In genomic region chr2:43000242-43001054, GRCh38 we compare ENCODE assay signal across 1 cellular context.
A peak's percentile ranks its signal among the peaks of the same experiment; 100 is the strongest.
TF ChIP-seq lines count a peak whose summit lies in the region.

No MANE protein-coding gene starts in this region.

TF ChIP-seq in HepG2, 621 proteins besides CTCF, POLR2A, EP300 and RAD21 (continued from another document and continues in another):
- TF ChIP-seq ZNF784 (CRISPR knock-in tag; IDR thresholded peaks at IDR 0.05; ENCODE audit: borderline replicate concordance) (peak; percentile 77; the same call in 1 of the 2 replicates), TAF1 (CRISPR knock-in tag; IDR thresholded peaks at IDR 0.05) (0 out of 2 replicates have a peak, but pooled peaks have one; percentile 42), NFKB2 (CRISPR knock-in tag; IDR thresholded peaks at IDR 0.05; ENCODE audit: borderline replicate concordance) (peak; percentile 26; the same call in 1 of the 2 replicates), TRAFD1 (CRISPR knock-in tag; IDR thresholded peaks at IDR 0.05; ENCODE audit: borderline replicate concordance) (no peak), ZMYM3 (CRISPR knock-in tag; IDR thresholded peaks at IDR 0.05) (peak; percentile 57), JUND (CRISPR knock-in tag; IDR thresholded peaks at IDR 0.05) (no peak), ZNF232 (CRISPR knock-in tag; IDR thresholded peaks at IDR 0.05; ENCODE audit: borderline replicate concordance) (0 out of 2 replicates have a peak, but pooled peaks have one; percentile 47), MEIS1 (CRISPR knock-in tag; IDR thresholded peaks at IDR 0.05; ENCODE audit: borderline replicate concordance) (peak; percentile 86; the same call in 1 of the 2 replicates), ZNF331 (CRISPR knock-in tag; IDR thresholded peaks at IDR 0.05) (peak; percentile 36; the same call in 1 of the 2 replicates), ZNF766 (CRISPR knock-in tag; IDR thresholded peaks at IDR 0.05; ENCODE audit: borderline replicate concordance) (no peak), HOXA9 (CRISPR knock-in tag; IDR thresholded peaks at IDR 0.05; ENCODE audit: borderline replicate concordance) (peak; percentile 61; the same call in 1 of the 2 replicates), CAMTA2 (CRISPR knock-in tag; IDR thresholded peaks at IDR 0.05; ENCODE audit: borderline replicate concordance) (no peak), ETV5 (CRISPR knock-in tag; IDR thresholded peaks at IDR 0.05; ENCODE audit: borderline replicate concordance) (peak; percentile 33; the same call in 1 of the 2 replicates), CCAR2 (optimal IDR thresholded peaks at IDR 0.05; ENCODE audit: low read depth, low read length) (no peak), ZNF709 (CRISPR knock-in tag; IDR thresholded peaks at IDR 0.05) (peak; percentile 38; the same call in 1 of the 2 replicates), ATF7-NPFF (CRISPR knock-in tag; IDR thresholded peaks at IDR 0.05; ENCODE audit: low read depth) (peak; percentile 60; the same call in 1 of the 2 replicates), ZBTB20 (CRISPR knock-in tag; IDR thresholded peaks at IDR 0.05; ENCODE audit: borderline replicate concordance, low read depth) (no peak), ZNF512 (CRISPR knock-in tag; IDR thresholded peaks at IDR 0.05) (no peak), AGO2 (optimal IDR thresholded peaks at IDR 0.05; ENCODE audit: low read depth, low read length) (peak; percentile 69), CEBPG (CRISPR knock-in tag; IDR thresholded peaks at IDR 0.05) (no peak), ZNF567 (CRISPR knock-in tag; IDR thresholded peaks at IDR 0.05; ENCODE audit: borderline replicate concordance) (no peak), ZNF605 (CRISPR knock-in tag; IDR thresholded peaks at IDR 0.05) (peak; percentile 62; the same call in 1 of the 2 replicates), ZNF572 (CRISPR knock-in tag; IDR thresholded peaks at IDR 0.05) (0 out of 2 replicates have a peak, but pooled peaks have one; percentile 54), ZBTB7B (CRISPR knock-in tag; IDR thresholded peaks at IDR 0.05) (peak; percentile 78), ATM (IDR thresholded peaks at IDR 0.05; ENCODE audit: borderline replicate concordance) (no peak), ZNF280B (CRISPR knock-in tag; IDR thresholded peaks at IDR 0.05; ENCODE audit: borderline replicate concordance) (peak; percentile 57; the same call in 1 of the 2 replicates), ZNF350 (CRISPR knock-in tag; IDR thresholded peaks at IDR 0.05; ENCODE audit: borderline replicate concordance, low read depth) (peak; percentile 75), HINFP (CRISPR knock-in tag; IDR thresholded peaks at IDR 0.05; ENCODE audit: low read depth) (no peak; the same call in 1 of the 2 replicates), HNRNPL (IDR thresholded peaks at IDR 0.05; ENCODE audit: low read depth, low read length) (peak; percentile 96), HOXA3 (CRISPR knock-in tag; IDR thresholded peaks at IDR 0.05) (peak; percentile 26; the same call in 1 of the 2 replicates), KAT8 (CRISPR knock-in tag; IDR thresholded peaks at IDR 0.05) (peak; percentile 47; the same call in 1 of the 2 replicates), ZNF737 (CRISPR knock-in tag; IDR thresholded peaks at IDR 0.05; ENCODE audit: borderline replicate concordance) (peak; percentile 71; the same call in 1 of the 2 replicates), TBP (CRISPR knock-in tag; IDR thresholded peaks at IDR 0.05) (no peak), HNF4G (IDR thresholded peaks at IDR 0.05; ENCODE audit: borderline replicate concordance, low read depth, low read length) (no peak), HNF4G (CRISPR knock-in tag; IDR thresholded peaks at IDR 0.05; ENCODE audit: borderline replicate concordance, low read depth) (no peak), JARID2 (CRISPR knock-in tag; IDR thresholded peaks at IDR 0.05; ENCODE audit: insufficient replicate concordance) (no peak), ZNF616 (CRISPR knock-in tag; IDR thresholded peaks at IDR 0.05; ENCODE audit: low read depth) (no peak; the same call in 1 of the 2 replicates), SPEN (CRISPR knock-in tag; IDR thresholded peaks at IDR 0.05; ENCODE audit: low read depth) (peak; percentile 72), RXRA (CRISPR knock-in tag; IDR thresholded peaks at IDR 0.05) (peak; percentile 83), AKAP8 (CRISPR knock-in tag; IDR thresholded peaks at IDR 0.05) (peak; percentile 54; the same call in 1 of the 2 replicates), ZNF878 (CRISPR knock-in tag; IDR thresholded peaks at IDR 0.05) (no peak), ZNF432 (CRISPR knock-in tag; IDR thresholded peaks at IDR 0.05; ENCODE audit: borderline replicate concordance) (peak; percentile 57; the same call in 1 of the 2 replicates), TBX3 (IDR thresholded peaks at IDR 0.05; ENCODE audit: borderline replicate concordance) (no peak), MTA1 (CRISPR knock-in tag; IDR thresholded peaks at IDR 0.05; ENCODE audit: borderline replicate concordance) (peak; percentile 87; the same call in 1 of the 2 replicates), RBM39 (IDR thresholded peaks at IDR 0.05; ENCODE audit: low read depth, low read length, poor library complexity, severe bottlenecking) (peak; percentile 92)
- TF ChIP-seq, protein P1, sequence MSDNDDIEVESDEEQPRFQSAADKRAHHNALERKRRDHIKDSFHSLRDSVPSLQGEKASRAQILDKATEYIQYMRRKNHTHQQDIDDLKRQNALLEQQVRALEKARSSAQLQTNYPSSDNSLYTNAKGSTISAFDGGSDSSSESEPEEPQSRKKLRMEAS (IDR thresholded peaks at IDR 0.05): peak; percentile 92
- TF ChIP-seq, protein P2, sequence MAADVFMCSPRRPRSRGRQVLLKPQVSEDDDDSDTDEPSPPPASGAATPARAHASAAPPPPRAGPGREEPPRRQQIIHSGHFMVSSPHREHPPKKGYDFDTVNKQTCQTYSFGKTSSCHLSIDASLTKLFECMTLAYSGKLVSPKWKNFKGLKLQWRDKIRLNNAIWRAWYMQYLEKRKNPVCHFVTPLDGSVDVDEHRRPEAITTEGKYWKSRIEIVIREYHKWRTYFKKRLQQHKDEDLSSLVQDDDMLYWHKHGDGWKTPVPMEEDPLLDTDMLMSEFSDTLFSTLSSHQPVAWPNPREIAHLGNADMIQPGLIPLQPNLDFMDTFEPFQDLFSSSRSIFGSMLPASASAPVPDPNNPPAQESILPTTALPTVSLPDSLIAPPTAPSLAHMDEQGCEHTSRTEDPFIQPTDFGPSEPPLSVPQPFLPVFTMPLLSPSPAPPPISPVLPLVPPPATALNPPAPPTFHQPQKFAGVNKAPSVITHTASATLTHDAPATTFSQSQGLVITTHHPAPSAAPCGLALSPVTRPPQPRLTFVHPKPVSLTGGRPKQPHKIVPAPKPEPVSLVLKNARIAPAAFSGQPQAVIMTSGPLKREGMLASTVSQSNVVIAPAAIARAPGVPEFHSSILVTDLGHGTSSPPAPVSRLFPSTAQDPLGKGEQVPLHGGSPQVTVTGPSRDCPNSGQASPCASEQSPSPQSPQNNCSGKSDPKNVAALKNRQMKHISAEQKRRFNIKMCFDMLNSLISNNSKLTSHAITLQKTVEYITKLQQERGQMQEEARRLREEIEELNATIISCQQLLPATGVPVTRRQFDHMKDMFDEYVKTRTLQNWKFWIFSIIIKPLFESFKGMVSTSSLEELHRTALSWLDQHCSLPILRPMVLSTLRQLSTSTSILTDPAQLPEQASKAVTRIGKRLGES (CRISPR knock-in tag; IDR thresholded peaks at IDR 0.05; ENCODE audit: borderline replicate concordance): no peak
- TF ChIP-seq, protein P3, sequence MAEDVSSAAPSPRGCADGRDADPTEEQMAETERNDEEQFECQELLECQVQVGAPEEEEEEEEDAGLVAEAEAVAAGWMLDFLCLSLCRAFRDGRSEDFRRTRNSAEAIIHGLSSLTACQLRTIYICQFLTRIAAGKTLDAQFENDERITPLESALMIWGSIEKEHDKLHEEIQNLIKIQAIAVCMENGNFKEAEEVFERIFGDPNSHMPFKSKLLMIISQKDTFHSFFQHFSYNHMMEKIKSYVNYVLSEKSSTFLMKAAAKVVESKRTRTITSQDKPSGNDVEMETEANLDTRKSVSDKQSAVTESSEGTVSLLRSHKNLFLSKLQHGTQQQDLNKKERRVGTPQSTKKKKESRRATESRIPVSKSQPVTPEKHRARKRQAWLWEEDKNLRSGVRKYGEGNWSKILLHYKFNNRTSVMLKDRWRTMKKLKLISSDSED (CRISPR knock-in tag; IDR thresholded peaks at IDR 0.05): peak; percentile 91; the same call in 1 of the 2 replicates
- TF ChIP-seq, protein P4, sequence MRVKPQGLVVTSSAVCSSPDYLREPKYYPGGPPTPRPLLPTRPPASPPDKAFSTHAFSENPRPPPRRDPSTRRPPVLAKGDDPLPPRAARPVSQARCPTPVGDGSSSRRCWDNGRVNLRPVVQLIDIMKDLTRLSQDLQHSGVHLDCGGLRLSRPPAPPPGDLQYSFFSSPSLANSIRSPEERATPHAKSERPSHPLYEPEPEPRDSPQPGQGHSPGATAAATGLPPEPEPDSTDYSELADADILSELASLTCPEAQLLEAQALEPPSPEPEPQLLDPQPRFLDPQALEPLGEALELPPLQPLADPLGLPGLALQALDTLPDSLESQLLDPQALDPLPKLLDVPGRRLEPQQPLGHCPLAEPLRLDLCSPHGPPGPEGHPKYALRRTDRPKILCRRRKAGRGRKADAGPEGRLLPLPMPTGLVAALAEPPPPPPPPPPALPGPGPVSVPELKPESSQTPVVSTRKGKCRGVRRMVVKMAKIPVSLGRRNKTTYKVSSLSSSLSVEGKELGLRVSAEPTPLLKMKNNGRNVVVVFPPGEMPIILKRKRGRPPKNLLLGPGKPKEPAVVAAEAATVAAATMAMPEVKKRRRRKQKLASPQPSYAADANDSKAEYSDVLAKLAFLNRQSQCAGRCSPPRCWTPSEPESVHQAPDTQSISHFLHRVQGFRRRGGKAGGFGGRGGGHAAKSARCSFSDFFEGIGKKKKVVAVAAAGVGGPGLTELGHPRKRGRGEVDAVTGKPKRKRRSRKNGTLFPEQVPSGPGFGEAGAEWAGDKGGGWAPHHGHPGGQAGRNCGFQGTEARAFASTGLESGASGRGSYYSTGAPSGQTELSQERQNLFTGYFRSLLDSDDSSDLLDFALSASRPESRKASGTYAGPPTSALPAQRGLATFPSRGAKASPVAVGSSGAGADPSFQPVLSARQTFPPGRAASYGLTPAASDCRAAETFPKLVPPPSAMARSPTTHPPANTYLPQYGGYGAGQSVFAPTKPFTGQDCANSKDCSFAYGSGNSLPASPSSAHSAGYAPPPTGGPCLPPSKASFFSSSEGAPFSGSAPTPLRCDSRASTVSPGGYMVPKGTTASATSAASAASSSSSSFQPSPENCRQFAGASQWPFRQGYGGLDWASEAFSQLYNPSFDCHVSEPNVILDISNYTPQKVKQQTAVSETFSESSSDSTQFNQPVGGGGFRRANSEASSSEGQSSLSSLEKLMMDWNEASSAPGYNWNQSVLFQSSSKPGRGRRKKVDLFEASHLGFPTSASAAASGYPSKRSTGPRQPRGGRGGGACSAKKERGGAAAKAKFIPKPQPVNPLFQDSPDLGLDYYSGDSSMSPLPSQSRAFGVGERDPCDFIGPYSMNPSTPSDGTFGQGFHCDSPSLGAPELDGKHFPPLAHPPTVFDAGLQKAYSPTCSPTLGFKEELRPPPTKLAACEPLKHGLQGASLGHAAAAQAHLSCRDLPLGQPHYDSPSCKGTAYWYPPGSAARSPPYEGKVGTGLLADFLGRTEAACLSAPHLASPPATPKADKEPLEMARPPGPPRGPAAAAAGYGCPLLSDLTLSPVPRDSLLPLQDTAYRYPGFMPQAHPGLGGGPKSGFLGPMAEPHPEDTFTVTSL (CRISPR knock-in tag; IDR thresholded peaks at IDR 0.05; ENCODE audit: borderline replicate concordance): no peak
